In the genomic region with DNA sequence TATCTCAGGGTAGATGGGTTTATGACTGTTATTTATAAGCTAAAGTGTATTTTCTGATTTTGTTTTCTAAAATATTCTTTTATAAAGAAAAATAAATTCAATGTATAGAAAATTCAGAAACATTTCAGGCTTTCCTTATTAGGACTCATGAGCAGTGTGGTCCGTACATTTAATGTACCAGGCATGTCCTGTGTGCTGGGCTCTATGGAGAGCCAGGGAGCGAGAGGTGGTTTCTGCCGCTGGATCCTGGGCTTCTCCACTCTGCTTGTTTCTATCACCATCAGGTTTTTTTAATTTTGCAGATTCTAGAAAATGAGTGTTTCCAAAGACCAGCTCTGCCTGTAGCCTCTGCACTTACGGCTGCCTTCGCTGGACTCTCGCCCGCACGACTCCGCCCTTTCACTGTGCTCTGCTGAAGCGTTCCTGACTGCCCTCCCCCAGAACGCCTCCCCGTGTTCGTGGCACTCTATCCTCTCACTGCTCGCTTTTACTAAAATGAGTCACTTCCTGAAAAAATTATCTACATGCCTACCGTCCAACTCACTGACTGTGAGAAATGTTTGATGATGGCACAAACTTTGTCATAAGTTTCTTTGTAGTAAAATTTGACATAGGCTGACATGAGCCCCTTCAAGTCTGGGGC, we compare ENCODE assay signal across 8 cellular contexts.
DNase-seq lines count a peak whose midpoint lies in the region; ATAC-seq and TF ChIP-seq lines count a peak whose summit lies in the region.

No MANE protein-coding gene starts in this region.

- H3K4me3 Mint-ChIP-seq in type B pancreatic cell, result no peak overlapping the region

- H3K27ac Mint-ChIP-seq in type B pancreatic cell, result no peak overlapping the region

- H3K36me3 Mint-ChIP-seq in type B pancreatic cell, result peaks cover 21% of the 10 kb centered on the region

- ATAC-seq in GM18868 (IDR thresholded peaks at IDR 0.05; ENCODE audit: unreplicated experiment) (peak; percentile 99), HG02981 (IDR thresholded peaks at IDR 0.05; ENCODE audit: unreplicated experiment) (peak; percentile 84)

- H3K27me3 Mint-ChIP-seq in type B pancreatic cell, result no peaks in the 10 kb centered on the region

- in situ Hi-C loops in astrocyte of the cerebellum (cut with HindIII; ENCODE audit: low sequenced_read_pairs), result no loop called here

- peaks cover 3% of the 10 kb centered on the region for H3K4me1 Mint-ChIP-seq in type B pancreatic cell (ENCODE audit: unreplicated experiment)

- POLR2A ChIA-PET in RWPE1 (lab: Yijun Ruan, JAX; ENCODE audit: low non-redundant PET), result no interaction called here

- peak overlapping the region; percentile 89 for H3K27ac ChIP-seq in RWPE1

- CTCF ChIA-PET in RWPE1 (lab: Yijun Ruan, JAX), result no interaction called here

- TF ChIP-seq CTCF in RWPE1 (conservative IDR thresholded peaks at IDR 0.05; ENCODE audit: low read depth) (no peak), astrocyte of the cerebellum (IDR thresholded peaks at IDR 0.05; ENCODE audit: low read depth, low read length, missing control alignments) (no peak), type B pancreatic cell (conservative IDR thresholded peaks at IDR 0.05) (no peak)

- H3K4me3 ChIP-seq in astrocyte of the cerebellum (ENCODE audit: low read depth, low read length), result no peak overlapping the region

- H3K9me3 Mint-ChIP-seq in type B pancreatic cell, result no peaks in the 10 kb centered on the region

- DNase-seq in RWPE1 (ENCODE audit: low spot score) (peak; percentile 90), astrocyte of the cerebellum (ENCODE audit: low read depth) (peak; percentile 77), kidney glomerular epithelial cell (lab: John Stamatoyannopoulos, UW) (peak; percentile 98), type B pancreatic cell (ENCODE audit: extremely low spot score, unreplicated experiment) (no peak), cerebellar nuclear complex (lab: John Stamatoyannopoulos, UW) (no peak)
- DNase-seq in stimulated activated CD8-positive, alpha-beta memory T cell treated with anti-CD3 and anti-CD28 coated beads, Interleukin-4, amount 100 ng/mL, for 24 hours (ENCODE audit: low read depth), result peak; percentile 39

Comparison
In these comparisons a context has a peak if more than half of its experiments do, and no peak if none do; other contexts are left out.
1. DNase-seq: peak in RWPE1 (single experiment), astrocyte of the cerebellum (single experiment), kidney glomerular epithelial cell (single experiment) and stimulated activated CD8-positive, alpha-beta memory T cell treated with anti-CD3 and anti-CD28 coated beads, Interleukin-4, amount 100 ng/mL, for 24 hours (single experiment); none in type B pancreatic cell (single experiment) and cerebellar nuclear complex (0 of 2).